23 cellular contexts compared by ENCODE assay signal in the genomic region with DNA sequence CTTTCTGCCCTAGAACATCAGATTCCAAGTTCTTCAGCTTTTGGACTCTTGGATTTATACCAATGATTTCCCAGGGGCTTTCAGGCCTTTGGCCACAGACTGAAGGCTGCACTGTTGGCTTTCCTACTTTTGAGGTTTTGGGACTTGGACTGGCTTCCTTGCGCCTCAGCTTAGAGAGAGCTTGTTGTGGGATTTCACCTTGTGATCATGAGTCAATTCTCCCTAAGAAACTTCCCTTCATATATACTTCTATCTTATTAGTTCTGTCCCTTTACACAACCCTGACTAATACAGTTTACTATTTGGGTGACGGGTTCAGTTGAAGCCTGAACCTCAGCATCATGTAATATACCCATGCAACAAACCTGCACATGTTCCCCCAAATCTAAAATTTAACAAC.
DNase-seq lines count a peak whose midpoint lies in the region; TF ChIP-seq lines count a peak whose summit lies in the region.
"Had no signal": no experiment of that assay in that cellular context is flagged by ENCODE, and none has a peak within 500 bp of the region (broad histone marks: within the 10 kb centered on the region; RNA-seq: fewer than 3 reads in every experiment).

No MANE protein-coding gene starts in this region.

- intact Hi-C loops in mammary epithelial cell (cut with micrococcal nuclease): no loop called here
- intact Hi-C loops in MCF 10A (cut with micrococcal nuclease): no loop called here
- intact Hi-C loops in CD4-positive, alpha-beta memory T cell (cut with micrococcal nuclease): no loop called here

- no peak for TF ChIP-seq CTCF in mammary epithelial cell (conservative IDR thresholded peaks at IDR 0.05 in 1 of 2, IDR thresholded peaks at IDR 0.05 in 1 of 2; ENCODE audit: extremely low read depth in 1 of 2, insufficient read depth in 1 of 2, low read depth in 1 of 2, low read length in 2 of 2)
- TF ChIP-seq CTCF in MCF 10A (IDR thresholded peaks at IDR 0.05; ENCODE audit: unreplicated experiment): no peak
- no peak for TF ChIP-seq CTCF in epithelial cell of esophagus (IDR thresholded peaks at IDR 0.05; ENCODE audit: insufficient read depth, low read depth, low read length, missing control alignments)

- CTCF ChIA-PET in mammary epithelial cell (lab: Charles Lee; ENCODE audit: low non-redundant PET): no interaction called here
- CTCF ChIA-PET in MCF 10A (lab: Yijun Ruan, JAX): interaction anchor here (0.7 to 1.4 kb wide), 2 partner anchors 14 to 18 kb away, joined by 3 to 6 read pairs; no protein-coding TSS in a partner anchor
- CTCF ChIA-PET in CD4-positive, alpha-beta memory T cell (lab: Charles Lee; ENCODE audit: partially characterized antibody): no interaction called here

- no peaks in the 10 kb centered on the region for H3K36me3 ChIP-seq in mammary epithelial cell (ENCODE audit: insufficient read depth, low read length)
- H3K36me3 ChIP-seq in CD4-positive, alpha-beta memory T cell (ENCODE audit: insufficient read depth, low read length): no peaks in the 10 kb centered on the region
- H3K36me3 ChIP-seq: MG63, SJSA1 had no signal

- H3K4me3 Mint-ChIP-seq in MCF 10A (ENCODE audit: unreplicated experiment): no peak overlapping the region
- H3K4me3 Mint-ChIP-seq in CD4-positive, alpha-beta memory T cell: no peak overlapping the region
- H3K4me3 Mint-ChIP-seq: CD8-positive, alpha-beta memory T cell had no signal

- WGBS in mammary epithelial cell (ENCODE audit: low coverage, missing lambda C conversion rate): 100% methylated on average over 1 of the region's 2 CpGs

- H3K36me3 Mint-ChIP-seq in MCF 10A (ENCODE audit: insufficient read depth, unreplicated experiment): no peaks in the 10 kb centered on the region
- H3K36me3 Mint-ChIP-seq in CD4-positive, alpha-beta memory T cell: no peaks in the 10 kb centered on the region
- H3K36me3 Mint-ChIP-seq: CD8-positive, alpha-beta memory T cell had no signal

- BruUV-seq in mammary epithelial cell (replicated peaks; lab: Mats Ljungman, UMichigan) (no TSS peak), MCF 10A (replicated peaks; lab: Mats Ljungman, UMichigan) (no TSS peak)

- peak; percentile 41 for DNase-seq in mammary epithelial cell
- no peak for DNase-seq in MCF 10A (ENCODE audit: unreplicated experiment)
- peak; percentile 24 for DNase-seq in epithelial cell of esophagus (ENCODE audit: low read depth)
- peak; percentile 46 for DNase-seq in foreskin melanocyte
- no peak for DNase-seq in AG20443 (ENCODE audit: low spot score)
- DNase-seq in CD4-positive, alpha-beta memory T cell: no peak
- no peak for DNase-seq in stimulated activated CD4-positive, alpha-beta T cell treated with anti-CD3 and anti-CD28 coated beads, Interleukin-4, amount 100 ng/mL, for 24 hours
- no peak for DNase-seq in stimulated activated naive CD4-positive, alpha-beta T cell (lab: John Stamatoyannopoulos, UW)
- DNase-seq: ACHN; C1 segment of cervical spinal cord; Calu3; CD8-positive, alpha-beta memory T cell; DMS153; Kasumi-1; MG63; NCI-H1417; NCI-H1694 treated with DMSO at 0.1 percent for 48 hours; NCI-H2081 treated with DMSO at 0.1 percent for 48 hours; NCI-H446 treated with DMSO at 0.1 percent for 48 hours; NCI-H526 treated with DMSO at 0.1 percent for 48 hours; OCI-M1 had no signal

- dilution Hi-C loops in mammary epithelial cell (cut with HindIII; ENCODE audit: low sequenced_read_pairs): no loop called here

- H3K9me3 Mint-ChIP-seq in MCF 10A (ENCODE audit: unreplicated experiment): peaks cover 7% of the 10 kb centered on the region
- peaks cover 0 to 16% (median 6%) of the 10 kb centered on the region in 8 donors for H3K9me3 Mint-ChIP-seq in CD4-positive, alpha-beta memory T cell

- H3K9ac ChIP-seq in mammary epithelial cell (ENCODE audit: insufficient read depth, low read length): no peak overlapping the region

- H3K27me3 Mint-ChIP-seq in MCF 10A (ENCODE audit: insufficient read depth, unreplicated experiment): no peaks in the 10 kb centered on the region
- peaks cover 0 to 2% of the 10 kb centered on the region in 2 donors for H3K27me3 Mint-ChIP-seq in CD4-positive, alpha-beta memory T cell

- H3K4me2 ChIP-seq in mammary epithelial cell (ENCODE audit: insufficient read depth, low read depth, low read length): no peak overlapping the region

- H4K20me1 ChIP-seq in mammary epithelial cell (ENCODE audit: insufficient read depth, low read length): no peaks in the 10 kb centered on the region

- H3K4me3 ChIP-seq in mammary epithelial cell (replicated peaks in 1 of 3; ENCODE audit: insufficient read depth in 1 of 3, low read depth in 2 of 3, low read length in 3 of 3) (no peak overlapping the region), epithelial cell of esophagus (ENCODE audit: low read length) (no peak overlapping the region)
- H3K4me3 ChIP-seq in CD4-positive, alpha-beta memory T cell (ENCODE audit: low read length in 2 of 2): no peak overlapping the region
- H3K4me3 ChIP-seq: MG63, SJSA1 had no signal

- no peaks in the 10 kb centered on the region for H3K79me2 ChIP-seq in mammary epithelial cell (ENCODE audit: insufficient read depth, low read length)

- H3K9me3 ChIP-seq in mammary epithelial cell (replicated peaks; ENCODE audit: insufficient read depth, low read length): no peaks in the 10 kb centered on the region
- no peaks in the 10 kb centered on the region for H3K9me3 ChIP-seq in CD4-positive, alpha-beta memory T cell (ENCODE audit: control insufficient read depth in 1 of 2, low read length in 2 of 2)
- H3K9me3 ChIP-seq: MG63, SJSA1 had no signal

- in situ Hi-C loops in mammary epithelial cell (cut with MboI; ENCODE audit: low sequenced_read_pairs in 2 of 2): no loop called here

- POLR2A ChIA-PET in MCF 10A (lab: Yijun Ruan, JAX): no interaction called here
- POLR2A ChIA-PET in CD4-positive, alpha-beta memory T cell (lab: Charles Lee; ENCODE audit: partially characterized antibody): no interaction called here

- no peak overlapping the region for H3K27ac Mint-ChIP-seq in MCF 10A (ENCODE audit: low read depth, unreplicated experiment)
- no peak overlapping the region for H3K27ac Mint-ChIP-seq in CD4-positive, alpha-beta memory T cell
- H3K27ac Mint-ChIP-seq: CD8-positive, alpha-beta memory T cell had no signal

- peaks cover 17% of the 10 kb centered on the region for H3K4me1 Mint-ChIP-seq in MCF 10A (ENCODE audit: insufficient read depth, unreplicated experiment)
- H3K4me1 Mint-ChIP-seq in CD4-positive, alpha-beta memory T cell: no peaks in the 10 kb centered on the region
- H3K4me1 Mint-ChIP-seq: CD8-positive, alpha-beta memory T cell had no signal

- no peaks in the 10 kb centered on the region for H3K27me3 ChIP-seq in mammary epithelial cell (ENCODE audit: insufficient read depth, low read length)
- no peaks in the 10 kb centered on the region for H3K27me3 ChIP-seq in CD4-positive, alpha-beta memory T cell (ENCODE audit: insufficient read depth, low read length)
- H3K27me3 ChIP-seq: MG63, SJSA1 had no signal

- peak overlapping the region; percentile 52 for H2AFZ ChIP-seq in mammary epithelial cell (ENCODE audit: low read depth, low read length)

- peaks cover 9% of the 10 kb centered on the region for H3K4me1 ChIP-seq in mammary epithelial cell (ENCODE audit: insufficient read depth, low read length)
- no peaks in the 10 kb centered on the region for H3K4me1 ChIP-seq in CD4-positive, alpha-beta memory T cell (ENCODE audit: insufficient read depth, low read length)
- H3K4me1 ChIP-seq: SJSA1 had no signal

- no peak overlapping the region for H3K27ac ChIP-seq in mammary epithelial cell (ENCODE audit: insufficient read depth, low read depth, low read length)
- H3K27ac ChIP-seq in CD4-positive, alpha-beta memory T cell (ENCODE audit: low read depth, low read length): no peak overlapping the region
- H3K27ac ChIP-seq: 22Rv1, SJSA1 had no signal

Comparison
In these comparisons a context has a peak if more than half of its experiments do, and no peak if none do; other contexts are left out.
1. DNase-seq: peak in mammary epithelial cell (single experiment), epithelial cell of esophagus (single experiment) and foreskin melanocyte (single experiment); none in MCF 10A (single experiment), AG20443 (single experiment), CD4-positive, alpha-beta memory T cell (0 of 5), stimulated activated CD4-positive, alpha-beta T cell treated with anti-CD3 and anti-CD28 coated beads, Interleukin-4, amount 100 ng/mL, for 24 hours (single experiment) and stimulated activated naive CD4-positive, alpha-beta T cell (0 of 6).